27 cellular contexts compared by ENCODE assay signal in the genomic region with DNA sequence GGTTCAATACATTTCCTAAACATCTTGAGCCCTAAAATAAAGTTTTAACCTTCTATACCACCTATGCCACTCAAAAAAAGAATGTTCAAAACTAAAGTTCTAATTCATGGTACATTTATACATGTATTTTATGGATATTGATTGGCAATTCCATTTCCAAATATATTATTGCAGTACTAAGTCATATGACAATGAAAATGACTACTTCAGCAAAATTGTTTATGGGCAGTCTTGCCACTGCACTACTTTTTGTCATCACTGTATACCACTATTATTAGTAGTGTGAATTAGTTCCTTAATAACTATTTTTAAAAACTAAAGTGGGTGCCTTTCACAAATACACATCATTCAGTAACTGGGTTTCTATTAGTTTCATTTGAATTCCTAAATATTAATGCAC.
"Had no signal": no experiment of that assay in that cellular context is flagged by ENCODE, and none has a peak within 500 bp of the region (broad histone marks: within the 10 kb centered on the region; RNA-seq: fewer than 3 reads in every experiment).

No MANE protein-coding gene starts in this region.

- DNase-seq: colonic mucosa; cortex of kidney; dermis blood vessel endothelial cell; dorsolateral prefrontal cortex; effector CD4-positive, alpha-beta T cell; effector CD8-positive, alpha-beta T cell; effector memory CD4-positive, alpha-beta T cell; effector memory CD8-positive, alpha-beta T cell; endodermal cell; erythroblast; esophagus squamous epithelium; foreskin fibroblast; foreskin keratinocyte; foreskin melanocyte; gastrocnemius medialis; glutamatergic neuron; head of caudate nucleus; heart left ventricle; heart right ventricle had no signal

- H3K9me3 ChIP-seq: colonic mucosa, esophagus muscularis mucosa, esophagus squamous epithelium, gastrocnemius medialis, gastroesophageal sphincter had no signal

- H3K27ac ChIP-seq: colonic mucosa, coronary artery, dorsolateral prefrontal cortex, epithelial cell of prostate, esophagus muscularis mucosa, esophagus squamous epithelium, foreskin keratinocyte, gastrocnemius medialis, gastroesophageal sphincter, heart left ventricle, heart right ventricle had no signal

- H3K4me3 ChIP-seq: colonic mucosa, coronary artery, dorsolateral prefrontal cortex, esophagus muscularis mucosa, esophagus squamous epithelium, gastrocnemius medialis, gastroesophageal sphincter, heart left ventricle, heart right ventricle had no signal

- H3K4me1 ChIP-seq: colonic mucosa, esophagus muscularis mucosa, esophagus squamous epithelium, foreskin keratinocyte, gastrocnemius medialis, gastroesophageal sphincter, heart left ventricle, heart right ventricle had no signal

- ATAC-seq: effector memory CD8-positive, alpha-beta T cell; esophagus mucosa; foreskin keratinocyte; gastrocnemius medialis; gastroesophageal sphincter; heart left ventricle; heart right ventricle had no signal

- H3K36me3 ChIP-seq: colonic mucosa, esophagus muscularis mucosa, esophagus squamous epithelium, gastrocnemius medialis, gastroesophageal sphincter, heart left ventricle, heart right ventricle had no signal

- FAIRE-seq: colon, endometrium, endothelial cell of umbilical vein had no signal

- H3K27me3 ChIP-seq: colonic mucosa, dorsolateral prefrontal cortex, esophagus muscularis mucosa, esophagus squamous epithelium, foreskin keratinocyte, gastrocnemius medialis, gastroesophageal sphincter, heart left ventricle, heart right ventricle had no signal
